22 cellular contexts compared by ENCODE assay signal in genomic region chr12:88615490-88615889, GRCh38. TPM values are rescaled to one million over a fixed set of nuclear protein-coding genes. Genes with fewer than 3 reads are reported as not detected.
DNase-seq lines count a peak whose midpoint lies in the region; ATAC-seq and TF ChIP-seq lines count a peak whose summit lies in the region.
"Had no signal": no experiment of that assay in that cellular context is flagged by ENCODE, and none has a peak within 500 bp of the region (broad histone marks: within the 10 kb centered on the region; RNA-seq: fewer than 3 reads in every experiment).

No MANE protein-coding gene starts in this region.

- H3K23ac ChIP-seq in trophoblast cell (ENCODE audit: low read length), result no peak overlapping the region

- no peak overlapping the region for H2BK5ac ChIP-seq in trophoblast cell (ENCODE audit: low read depth, low read length, poor library complexity)

- no peak overlapping the region for H3K9ac ChIP-seq in trophoblast cell (ENCODE audit: low read length)

- WGBS in trophoblast cell (ENCODE audit: extremely low coverage, insufficient coverage, insufficient read length), result no CpG with 5 or more reads among the region's 1 CpG

- no peak overlapping the region for H4K12ac ChIP-seq in trophoblast cell (ENCODE audit: low read depth, low read length)

- no peak for ATAC-seq in GM21619 (IDR thresholded peaks at IDR 0.05; ENCODE audit: unreplicated experiment)
- no peak for ATAC-seq in GM18907 (IDR thresholded peaks at IDR 0.05; ENCODE audit: unreplicated experiment)
- no peak for ATAC-seq in HG03520 (IDR thresholded peaks at IDR 0.05; ENCODE audit: unreplicated experiment)
- ATAC-seq: HepG2 had no signal

- no peak overlapping the region for H4K91ac ChIP-seq in trophoblast cell (ENCODE audit: low read depth, low read length)

- H3K36me3 Mint-ChIP-seq in HFFc6 (ENCODE audit: low read depth), result peaks cover 7% of the 10 kb centered on the region
- H3K36me3 Mint-ChIP-seq: CD4-positive, CD25-positive, alpha-beta regulatory T cell had no signal

- peaks cover 12% of the 10 kb centered on the region for H3K4me1 Mint-ChIP-seq in HFFc6 (ENCODE audit: low read depth)
- H3K4me1 Mint-ChIP-seq: CD4-positive, CD25-positive, alpha-beta regulatory T cell had no signal

- no peak overlapping the region for H2BK120ac ChIP-seq in trophoblast cell (ENCODE audit: insufficient read depth, low read length, poor library complexity)

- H3K36me3 ChIP-seq in trophoblast cell (ENCODE audit: control insufficient read depth in 1 of 2, insufficient read depth in 2 of 2, low read length in 2 of 2), result no peaks in the 10 kb centered on the region
- H3K36me3 ChIP-seq: BE2C had no signal

- no peaks in the 10 kb centered on the region for H3K9me3 ChIP-seq in trophoblast cell (ENCODE audit: insufficient read depth, low read depth, low read length)
- H3K9me3 ChIP-seq: BE2C had no signal

- H3K14ac ChIP-seq in trophoblast cell (ENCODE audit: low read length), result no peak overlapping the region

- no peak overlapping the region for H3K18ac ChIP-seq in trophoblast cell (ENCODE audit: low read length)

- peak; percentile 38 for DNase-seq in EH (ENCODE audit: low read depth)
- peak; percentile 41 for DNase-seq in HFFc6
- peak; percentile 51 for DNase-seq in epithelial cell of esophagus (ENCODE audit: low read depth)
- peak; percentile 26 to 56 for DNase-seq in trophoblast cell
- DNase-seq: BE2C; CD4-positive, CD25-positive, alpha-beta regulatory T cell; KBM-7; NCI-H1092 treated with DMSO at 0.1 percent for 48 hours; NCI-H1436 treated with DMSO at 0.1 percent for 48 hours; NCI-H1930; NCI-H2227 treated with DMSO at 0.1 percent for 48 hours; NCI-H510A; NCI-H748 treated with DMSO at 0.1 percent for 48 hours; PC-9; RPMI8226; SHP77 had no signal

- H3K9me3 Mint-ChIP-seq in HFFc6, result no peaks in the 10 kb centered on the region

- H3K4me3 ChIP-seq in epithelial cell of esophagus (ENCODE audit: low read length), result no peak overlapping the region
- no peak overlapping the region for H3K4me3 ChIP-seq in trophoblast cell (ENCODE audit: low read depth, low read length)
- H3K4me3 ChIP-seq: PC-9, SK-N-MC had no signal

- no peaks in the 10 kb centered on the region for H3K79me2 ChIP-seq in trophoblast cell (ENCODE audit: control insufficient read depth, insufficient read depth, low read length, poor library complexity)

- H3K4me2 ChIP-seq in trophoblast cell (ENCODE audit: low read length), result no peak overlapping the region
- H3K4me2 ChIP-seq: PC-9 had no signal

- H2AK5ac ChIP-seq in trophoblast cell (ENCODE audit: low read length), result no peak overlapping the region

- no peak overlapping the region for H3K27ac ChIP-seq in trophoblast cell (ENCODE audit: low read depth, low read length)
- H3K27ac ChIP-seq: HL-60, PC-9, SK-N-MC had no signal

- no peak overlapping the region for H2BK12ac ChIP-seq in trophoblast cell (ENCODE audit: low read length)

- peak overlapping the region; percentile 38; the same call in 1 of the 2 replicates for H3K27ac Mint-ChIP-seq in HFFc6

- no peak overlapping the region for H2AFZ ChIP-seq in trophoblast cell (ENCODE audit: insufficient read depth, low read length, poor library complexity)
- H2AFZ ChIP-seq: PC-9 had no signal

- no peak for TF ChIP-seq CTCF in HFFc6 (IDR thresholded peaks at IDR 0.05)
- TF ChIP-seq CTCF in epithelial cell of esophagus (IDR thresholded peaks at IDR 0.05; ENCODE audit: insufficient read depth, low read depth, low read length, missing control alignments), result no peak

- no peak overlapping the region for H3K4me3 Mint-ChIP-seq in HFFc6
- H3K4me3 Mint-ChIP-seq: CD4-positive, CD25-positive, alpha-beta regulatory T cell had no signal

- H3K79me1 ChIP-seq in trophoblast cell (ENCODE audit: low read length), result no peaks in the 10 kb centered on the region

- H3K27me3 Mint-ChIP-seq in HFFc6 (ENCODE audit: insufficient read depth), result peaks cover 1% of the 10 kb centered on the region
- H3K27me3 Mint-ChIP-seq: CD4-positive, CD25-positive, alpha-beta regulatory T cell had no signal

- H3K4me1 ChIP-seq in trophoblast cell (ENCODE audit: control insufficient read depth in 1 of 2, insufficient read depth in 2 of 2, low read length in 2 of 2), result no peaks in the 10 kb centered on the region
- H3K4me1 ChIP-seq: BE2C had no signal

- H4K8ac ChIP-seq in trophoblast cell (ENCODE audit: low read depth, low read length), result no peak overlapping the region

- no peaks in the 10 kb centered on the region for H3K27me3 ChIP-seq in trophoblast cell (ENCODE audit: insufficient read depth, low read length)
- H3K27me3 ChIP-seq: BE2C had no signal

- no peak overlapping the region for H3K4ac ChIP-seq in trophoblast cell (ENCODE audit: low read depth, low read length)

RNA-seq across cellular contexts. Expression of gene KITLG, which starts 35.2 kb away (rescaled TPM):
- 10 to 100 TPM; 44.4 to 91.2 (median 74.2) TPM for total RNA-seq in HFFc6 (2021; fragmentation: NEBNext Ultra II Directional; extraction: Animal tissue kit (Norgen Biotek cat#: 25700))
- polyA plus RNA-seq in trophoblast cell (2013), result 0.57 and 0.58 TPM in 2 replicates
- total RNA-seq: CD4-positive, CD25-positive, alpha-beta regulatory T cell had no signal
- polyA plus RNA-seq: CD4-positive, CD25-positive, alpha-beta regulatory T cell had no signal
